In genomic region chr17:50709053-50709452, GRCh38 we compare ENCODE assay signal across 1 cellular context.
TF ChIP-seq lines count a peak whose summit lies in the region.

No MANE protein-coding gene starts in this region.

TF ChIP-seq in WTC11, 78 proteins besides CTCF, POLR2A, EP300 and RAD21:
- 0 out of 2 replicates have a peak, but pooled peaks have one; percentile 19 for TF ChIP-seq ZNF121 (CRISPR knock-in tag; IDR thresholded peaks at IDR 0.05)
